In genomic region chr9:129336601-129337286, GRCh38 we compare ENCODE assay signal across 8 cellular contexts.
A peak's percentile ranks its signal among the peaks of the same experiment; 100 is the strongest.
DNase-seq lines count a peak whose midpoint lies in the region; ATAC-seq and TF ChIP-seq lines count a peak whose summit lies in the region.

No MANE protein-coding gene starts in this region.

- H3K27ac Mint-ChIP-seq in HFFc6 = peak overlapping the region; percentile 48

- no peak for DNase-seq in HFFc6
- DNase-seq in activated T-cell treated with anti-CD3 and anti-CD28 coated beads, Interleukin-2, amount 50 U/mL, for 48 hours = peak; percentile 50 to 55
- peak; percentile 75 for DNase-seq in fibroblast of peridontal ligament (ENCODE audit: extremely low read depth)
- DNase-seq in posterior vena cava (ENCODE audit: low spot score) = peak; percentile 87
- DNase-seq in NCI-H446 treated with DMSO at 0.1 percent for 48 hours (lab: John Stamatoyannopoulos, UW) = no peak
- no peak for DNase-seq in MV-4-11 (lab: John Stamatoyannopoulos, UW)

- no peaks in the 10 kb centered on the region; the same call in 1 of the 2 replicates for H3K27me3 Mint-ChIP-seq in HFFc6 (ENCODE audit: insufficient read depth)

- intact Hi-C loops in posterior vena cava (cut with DNase I) = loop anchor here (5.0 to 10.0 kb wide), 4 partner anchors 156 to 278 kb away; partner anchors contain the start of gene IER5L (in 1 of the 2)

- peaks cover 43% of the 10 kb centered on the region for H3K4me1 Mint-ChIP-seq in HFFc6 (ENCODE audit: low read depth)

- H3K9me3 Mint-ChIP-seq in HFFc6 = no peaks in the 10 kb centered on the region

- TF ChIP-seq CTCF in HFFc6 (IDR thresholded peaks at IDR 0.05) = no peak

- no peak for ATAC-seq in HG03280 (IDR thresholded peaks at IDR 0.05; ENCODE audit: unreplicated experiment)
- ATAC-seq in GM19351 (IDR thresholded peaks at IDR 0.05; ENCODE audit: unreplicated experiment) = no peak

- H3K4me3 Mint-ChIP-seq in HFFc6 = peak overlapping the region; percentile 77

- H3K36me3 Mint-ChIP-seq in HFFc6 (ENCODE audit: low read depth) = no peaks in the 10 kb centered on the region

Comparison
In these comparisons a context has a peak if more than half of its experiments do, and no peak if none do; other contexts are left out.
1. DNase-seq: peak in activated T-cell treated with anti-CD3 and anti-CD28 coated beads, Interleukin-2, amount 50 U/mL, for 48 hours (2 of 2), fibroblast of peridontal ligament (single experiment) and posterior vena cava (single experiment); none in HFFc6 (single experiment), NCI-H446 treated with DMSO at 0.1 percent for 48 hours (single experiment) and MV-4-11 (single experiment).